In the genomic region with DNA sequence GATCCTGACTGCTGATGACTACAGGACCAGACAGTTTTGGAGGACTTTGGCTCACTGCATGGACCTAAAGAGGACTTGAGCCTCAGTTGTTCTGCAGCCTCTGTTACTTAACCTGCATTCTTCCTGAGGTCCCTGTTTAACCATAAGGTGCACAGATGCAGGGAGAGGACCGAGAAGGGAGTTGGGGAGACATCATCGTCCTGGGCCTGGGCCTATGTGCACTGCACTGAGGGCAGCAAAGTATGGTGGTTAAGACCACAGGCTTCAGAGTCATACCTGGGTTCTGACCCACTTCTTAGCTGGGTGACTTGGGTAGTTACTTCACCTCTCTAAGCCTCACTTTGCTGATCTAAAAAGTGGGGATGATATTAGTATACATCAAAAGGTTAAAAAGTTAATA, we compare ENCODE assay signal across 27 cellular contexts. TPM values are rescaled to one million over a fixed set of nuclear protein-coding genes. Genes with fewer than 3 reads are reported as not detected.
"Had no signal": no experiment of that assay in that cellular context is flagged by ENCODE, and none has a peak within 500 bp of the region (broad histone marks: within the 10 kb centered on the region; RNA-seq: fewer than 3 reads in every experiment).

No MANE protein-coding gene starts in this region.

- DNase-seq: dorsolateral prefrontal cortex; effector CD8-positive, alpha-beta T cell; erythroblast; esophagus squamous epithelium; foreskin melanocyte; glutamatergic neuron; kidney; naive B cell; right cardiac atrium; spleen; stimulated activated CD4-positive, alpha-beta T cell treated with anti-CD3 and anti-CD28 coated beads, Interleukin-4, amount 100 ng/mL, for 4 hours; stimulated activated naive CD8-positive, alpha-beta T cell treated with anti-CD3 and anti-CD28 coated beads, Interleukin-15, Interleukin-2, amounts not matched to agents 100 U/mL and 50 U/mL, for 24 hours; transverse colon; upper lobe of right lung had no signal

- H3K4me3 ChIP-seq: dorsolateral prefrontal cortex, esophagus squamous epithelium, lung, prostate gland, skin epidermis, spleen, thoracic aorta, transverse colon, upper lobe of right lung, vagina had no signal

- H3K4me1 Mint-ChIP-seq: central memory CD8-positive, alpha-beta T cell; memory B cell; naive B cell; neural crest cell; stimulated activated memory B cell treated with anti-CD40 and anti-IgM and Interleukin-4, amounts not matched to agents 10 μg/mL and 1 μg/mL and 100 μg/mL, for 72 hours had no signal

- H3K4me3 Mint-ChIP-seq: central memory CD8-positive, alpha-beta T cell; memory B cell; naive B cell; natural killer cell treated with Interleukin-12 subunit alpha and Interleukin-12 subunit beta and Interleukin-15 and Interleukin-18, amount 100 ng/mL, for 72 hours; neural crest cell; stimulated activated memory B cell treated with anti-CD40 and anti-IgM and Interleukin-4, amounts not matched to agents 10 μg/mL and 1 μg/mL and 100 μg/mL, for 72 hours had no signal

- H3K27ac ChIP-seq: dorsolateral prefrontal cortex, esophagus squamous epithelium, neutrophil, parathyroid adenoma, prostate gland, skin epidermis, spleen, thoracic aorta, upper lobe of right lung, vagina had no signal

- ATAC-seq: left lobe of liver; right cardiac atrium; stimulated activated memory B cell treated with anti-CD40 and anti-IgM and Interleukin-4, amounts not matched to agents 10 μg/mL and 1 μg/mL and 100 μg/mL, for 72 hours; stimulated activated naive CD8-positive, alpha-beta T cell treated with anti-CD3 and anti-CD28 coated beads, Interleukin-15, Interleukin-2, amounts not matched to agents 100 U/mL and 50 U/mL, for 24 hours; upper lobe of right lung had no signal

- H3K27ac Mint-ChIP-seq: memory B cell; naive B cell; natural killer cell treated with Interleukin-12 subunit alpha and Interleukin-12 subunit beta and Interleukin-15 and Interleukin-18, amount 100 ng/mL, for 72 hours; stimulated activated memory B cell treated with anti-CD40 and anti-IgM and Interleukin-4, amounts not matched to agents 10 μg/mL and 1 μg/mL and 100 μg/mL, for 72 hours had no signal

RNA-seq across cellular contexts. Expression of gene KY, which starts 21.9 kb away (rescaled TPM):
- total RNA-seq: left lobe of liver; natural killer cell treated with Interleukin-12 subunit alpha and Interleukin-12 subunit beta and Interleukin-15 and Interleukin-18, amount 100 ng/mL, for 72 hours had no signal
